In genomic region chr12:12661086-12661485, GRCh38 we compare ENCODE assay signal across 1 cellular context.
TF ChIP-seq lines count a peak whose summit lies in the region.

No MANE protein-coding gene starts in this region.

TF ChIP-seq in H1, 55 proteins besides CTCF, POLR2A, EP300 and RAD21:
- TF ChIP-seq ASH2L (IDR thresholded peaks at IDR 0.05; ENCODE audit: low read length): no peak
- TF ChIP-seq JUND (IDR thresholded peaks at IDR 0.05; ENCODE audit: low read length): peak; percentile 51; the same call in 1 of the 2 replicates
- no peak for TF ChIP-seq TAF1 (IDR thresholded peaks at IDR 0.05; ENCODE audit: low read depth, low read length)
TF ChIP-seq in H1: peak in this region for 1.
